ENCODE assay signal across 2 cellular contexts in genomic region chrX:153742111-153742510, GRCh38. TPM values are rescaled to one million over a fixed set of nuclear protein-coding genes. Genes with fewer than 3 reads are reported as not detected.
"Had no signal": no experiment of that assay in that cellular context is flagged by ENCODE, and none has a peak within 500 bp of the region (broad histone marks: within the 10 kb centered on the region; RNA-seq: fewer than 3 reads in every experiment).

No MANE protein-coding gene starts in this region.

RNA-seq across cellular contexts. Expression of gene PLXNB3, which starts 21.9 kb away (rescaled TPM):
- total RNA-seq: OCI-LY7 had no signal

RNA-seq across cellular contexts. Expression of gene SRPK3, which starts 38.7 kb away (rescaled TPM):
- total RNA-seq: OCI-LY7, SJSA1 had no signal
